19 cellular contexts compared by ENCODE assay signal in genomic region chr4:88724406-88724805, GRCh38. TPM values are rescaled to one million over a fixed set of nuclear protein-coding genes. Genes with fewer than 3 reads are reported as not detected.
DNase-seq lines count a peak whose midpoint lies in the region; ATAC-seq and TF ChIP-seq lines count a peak whose summit lies in the region.
"Had no signal": no experiment of that assay in that cellular context is flagged by ENCODE, and none has a peak within 500 bp of the region (broad histone marks: within the 10 kb centered on the region; RNA-seq: fewer than 3 reads in every experiment).

No MANE protein-coding gene starts in this region.

- no peak for TF ChIP-seq POLR2A in thyroid gland (IDR thresholded peaks at IDR 0.05)

- no peak for ATAC-seq in left ventricle myocardium superior
- ATAC-seq: CD8-positive, alpha-beta T cell; HCT116; K562 had no signal

- peak overlapping the region; percentile 47 for H3K27ac ChIP-seq in left ventricle myocardium inferior (replicated peaks)
- peak overlapping the region; percentile 27; the same call in 1 of the 2 replicates for H3K27ac ChIP-seq in HUES6 (ENCODE audit: low read depth, low read length)
- no peak overlapping the region for H3K27ac ChIP-seq in iPS-20b (ENCODE audit: low read length)
- H3K27ac ChIP-seq in thyroid gland, result peak overlapping the region in 2 of 3 donors; percentile 5 to 32
- H3K27ac ChIP-seq: BLaER1 treated with 17β-estradiol and CSF1 and Interleukin-3, amounts not matched to agents 10 nM and 100 nM had no signal

- 80 to 85% methylated on average over 2 of the region's 2 CpGs for WGBS in thyroid gland, 2 donors

- H3K4me1 ChIP-seq in left ventricle myocardium inferior, result peaks cover 76% of the 10 kb centered on the region
- peaks cover 5% of the 10 kb centered on the region for H3K4me1 ChIP-seq in HUES6 (ENCODE audit: control insufficient read depth, insufficient read depth, low read length)
- peaks cover 10% of the 10 kb centered on the region for H3K4me1 ChIP-seq in iPS-20b (ENCODE audit: insufficient read depth, low read length)
- peaks cover 7 to 13% of the 10 kb centered on the region in 2 donors for H3K4me1 ChIP-seq in thyroid gland

- H3K27me3 ChIP-seq in left ventricle myocardium inferior (ENCODE audit: low read depth) (no peaks in the 10 kb centered on the region), HUES6 (ENCODE audit: control insufficient read depth, insufficient read depth, low read length) (no peaks in the 10 kb centered on the region), iPS-20b (ENCODE audit: insufficient read depth, low read length) (no peaks in the 10 kb centered on the region), thyroid gland (no peaks in the 10 kb centered on the region)
- H3K27me3 ChIP-seq: BLaER1 treated with 17β-estradiol and CSF1 and Interleukin-3, amounts not matched to agents 10 nM and 100 nM had no signal

- H3K9ac ChIP-seq in HUES6 (ENCODE audit: low read length) (no peak overlapping the region), iPS-20b (ENCODE audit: low read depth, low read length) (peak overlapping the region; percentile 50; the same call in 1 of the 2 replicates)
- H3K9ac ChIP-seq: BLaER1 treated with 17β-estradiol and CSF1 and Interleukin-3, amounts not matched to agents 10 nM and 100 nM had no signal

- no peaks in the 10 kb centered on the region for H3K9me3 ChIP-seq in left ventricle myocardium inferior (replicated peaks)
- no peaks in the 10 kb centered on the region for H3K9me3 ChIP-seq in HUES6 (ENCODE audit: control insufficient read depth, insufficient read depth, low read depth, low read length)
- no peaks in the 10 kb centered on the region; the same call in 1 of the 2 replicates for H3K9me3 ChIP-seq in iPS-20b (ENCODE audit: insufficient read depth, low read depth, low read length)
- no peaks in the 10 kb centered on the region for H3K9me3 ChIP-seq in thyroid gland
- H3K9me3 ChIP-seq: BLaER1 treated with 17β-estradiol and CSF1 and Interleukin-3, amounts not matched to agents 10 nM and 100 nM had no signal

- TF ChIP-seq CTCF in left ventricle myocardium inferior (IDR thresholded peaks at IDR 0.05; ENCODE audit: borderline replicate concordance), result no peak
- TF ChIP-seq CTCF in thyroid gland (IDR thresholded peaks at IDR 0.05), result no peak

- no peak overlapping the region for H3K4me3 ChIP-seq in left ventricle myocardium inferior
- H3K4me3 ChIP-seq in HUES6 (ENCODE audit: low read depth, low read length), result no peak overlapping the region
- H3K4me3 ChIP-seq in iPS-20b (ENCODE audit: low read length), result no peak overlapping the region
- no peak overlapping the region for H3K4me3 ChIP-seq in thyroid gland (replicated peaks in 1 of 3)
- H3K4me3 ChIP-seq: BLaER1 treated with 17β-estradiol and CSF1 and Interleukin-3, amounts not matched to agents 10 nM and 100 nM; K562 had no signal

- intact Hi-C loops in left ventricle myocardium inferior (cut with micrococcal nuclease) (no loop called here), left ventricle myocardium superior (cut with micrococcal nuclease) (no loop called here), thyroid gland (cut with DNase I) (no loop called here)

- H3K36me3 ChIP-seq in left ventricle myocardium inferior (peaks cover 57% of the 10 kb centered on the region), HUES6 (ENCODE audit: control insufficient read depth, insufficient read depth, low read length) (peaks cover 17% of the 10 kb centered on the region), iPS-20b (ENCODE audit: insufficient read depth, low read depth, low read length) (peaks cover 20% of the 10 kb centered on the region), thyroid gland (peaks cover 22 to 36% of the 10 kb centered on the region in 2 donors)

- no peak for DNase-seq in left ventricle myocardium inferior
- no peak for DNase-seq in left ventricle myocardium superior
- no peak for DNase-seq in thyroid gland
- no peak for DNase-seq in GM03348 (ENCODE audit: low spot score)
- no peak for DNase-seq in activated CD8-positive, alpha-beta memory T cell treated with anti-CD3 and anti-CD28 coated beads for 24 hours
- DNase-seq: CD8-positive, alpha-beta T cell; DMS 273 treated with DMSO at 0.1 percent for 48 hours; DMS53; DND-41; EL; GOT3; H7; HFFc6; IMR-90 had no signal

RNA-seq across cellular contexts. Expression of gene NAP1L5, which starts 26.8 kb away (rescaled TPM):
- total RNA-seq in left ventricle myocardium inferior, result 3.5 TPM
- total RNA-seq in left ventricle myocardium superior, result 1.6 TPM
- 10 to 100 TPM; 14.1 to 16.3 (median 16.2) TPM for total RNA-seq in thyroid gland
